Comparison of ENCODE assay signal across 17 cellular contexts in genomic region chr20:24134284-24134683, GRCh38.
DNase-seq lines count a peak whose midpoint lies in the region; ATAC-seq and TF ChIP-seq lines count a peak whose summit lies in the region.
"Had no signal": no experiment of that assay in that cellular context is flagged by ENCODE, and none has a peak within 500 bp of the region (broad histone marks: within the 10 kb centered on the region; RNA-seq: fewer than 3 reads in every experiment).

No MANE protein-coding gene starts in this region.

- no peak overlapping the region for H3K4me3 Mint-ChIP-seq in progenitor cell of endocrine pancreas (ENCODE audit: low read depth)
- H3K4me3 Mint-ChIP-seq in CD4-positive, alpha-beta memory T cell: no peak overlapping the region

- ATAC-seq in Right ventricle myocardium inferior: no peak

- no peaks in the 10 kb centered on the region for H3K27me3 ChIP-seq in HL-60 (ENCODE audit: insufficient read depth, poor library complexity, severe bottlenecking)
- no peaks in the 10 kb centered on the region for H3K27me3 ChIP-seq in CD4-positive, alpha-beta memory T cell (ENCODE audit: insufficient read depth, low read length)

- H3K36me3 ChIP-seq in CD4-positive, alpha-beta memory T cell (ENCODE audit: insufficient read depth, low read length): no peaks in the 10 kb centered on the region
- H3K36me3 ChIP-seq: thoracic aorta had no signal

- H3K9me3 ChIP-seq in CD4-positive, alpha-beta memory T cell (ENCODE audit: control insufficient read depth in 1 of 2, low read length in 2 of 2): no peaks in the 10 kb centered on the region
- H3K9me3 ChIP-seq: thoracic aorta had no signal

- H3K4me1 Mint-ChIP-seq in progenitor cell of endocrine pancreas (ENCODE audit: low read depth): peaks cover 20% of the 10 kb centered on the region
- peaks cover 0 to 4% (median 3%) of the 10 kb centered on the region in 4 donors for H3K4me1 Mint-ChIP-seq in CD4-positive, alpha-beta memory T cell

- DNase-seq in HL-60 (ENCODE audit: low read depth in 1 of 2, low spot score in 1 of 2) (peak in 1 of 2 experiments; percentile 82), RPMI7951 (ENCODE audit: low read depth) (peak; percentile 73), hepatic stellate cell (ENCODE audit: low spot score) (peak; percentile 28), progenitor cell of endocrine pancreas (ENCODE audit: low spot score, unreplicated experiment) (no peak), Right ventricle myocardium inferior (ENCODE audit: missing footprints) (no peak)
- no peak for DNase-seq in CD4-positive, alpha-beta memory T cell
- DNase-seq in stimulated activated CD4-positive, alpha-beta T cell treated with anti-CD3 and anti-CD28 coated beads, Interleukin-1b, Interleukin-23, amount 100 ng/mL, for 48 hours: no peak
- DNase-seq: activated gamma-delta T cell; effector CD8-positive, alpha-beta T cell; EL; foreskin fibroblast; midbrain; NCI-H2081; stimulated activated CD4-positive, alpha-beta T cell treated with anti-CD3 and anti-CD28 coated beads, Interleukin-15, amount 100 ng/mL, for 24 hours had no signal

- no peak overlapping the region for H3K4me3 ChIP-seq in HL-60 (replicated peaks; ENCODE audit: insufficient read depth, low read length)
- H3K4me3 ChIP-seq in CD4-positive, alpha-beta memory T cell (ENCODE audit: low read length in 2 of 2): no peak overlapping the region
- H3K4me3 ChIP-seq: thoracic aorta had no signal

- no peaks in the 10 kb centered on the region for H3K36me3 Mint-ChIP-seq in progenitor cell of endocrine pancreas (ENCODE audit: insufficient read depth)
- no peaks in the 10 kb centered on the region for H3K36me3 Mint-ChIP-seq in CD4-positive, alpha-beta memory T cell

- POLR2A ChIA-PET in CD4-positive, alpha-beta memory T cell (lab: Charles Lee; ENCODE audit: partially characterized antibody): no interaction called here

- CTCF ChIA-PET in CD4-positive, alpha-beta memory T cell (lab: Charles Lee; ENCODE audit: partially characterized antibody): no interaction called here

- H3K27ac ChIP-seq in HL-60 (replicated peaks): peak overlapping the region; percentile 55
- H3K27ac ChIP-seq in CD4-positive, alpha-beta memory T cell (ENCODE audit: low read depth, low read length): no peak overlapping the region
- H3K27ac ChIP-seq: C4-2B, parathyroid adenoma, thoracic aorta had no signal

- H3K4me1 ChIP-seq in CD4-positive, alpha-beta memory T cell (ENCODE audit: insufficient read depth, low read length): no peaks in the 10 kb centered on the region
- H3K4me1 ChIP-seq: parathyroid adenoma had no signal

- H3K9me3 Mint-ChIP-seq in progenitor cell of endocrine pancreas (ENCODE audit: low read depth): peaks cover 7% of the 10 kb centered on the region
- H3K9me3 Mint-ChIP-seq in CD4-positive, alpha-beta memory T cell: no peaks in the 10 kb centered on the region

- intact Hi-C loops in CD4-positive, alpha-beta memory T cell (cut with micrococcal nuclease): no loop called here
- intact Hi-C loops in Right ventricle myocardium inferior (cut with DNase I): no loop called here

- H3K27ac Mint-ChIP-seq in progenitor cell of endocrine pancreas: peak overlapping the region; percentile 1
- no peak overlapping the region for H3K27ac Mint-ChIP-seq in CD4-positive, alpha-beta memory T cell

- TF ChIP-seq CTCF in HL-60 (IDR thresholded peaks at IDR 0.05; ENCODE audit: insufficient read depth, low read length): no peak
- TF ChIP-seq CTCF in progenitor cell of endocrine pancreas (IDR thresholded peaks at IDR 0.05; ENCODE audit: unreplicated experiment): no peak

- H3K27me3 Mint-ChIP-seq in progenitor cell of endocrine pancreas: no peaks in the 10 kb centered on the region
- no peaks in the 10 kb centered on the region for H3K27me3 Mint-ChIP-seq in CD4-positive, alpha-beta memory T cell

Comparison
In these comparisons a context has a peak if more than half of its experiments do, and no peak if none do; other contexts are left out.
1. DNase-seq: peak in RPMI7951 (single experiment) and hepatic stellate cell (single experiment); none in progenitor cell of endocrine pancreas (single experiment), CD4-positive, alpha-beta memory T cell (0 of 5), stimulated activated CD4-positive, alpha-beta T cell treated with anti-CD3 and anti-CD28 coated beads, Interleukin-1b, Interleukin-23, amount 100 ng/mL, for 48 hours (single experiment) and Right ventricle myocardium inferior (single experiment).